18 cellular contexts compared by ENCODE assay signal in genomic region chr5:12320331-12320730, GRCh38.
"Had no signal": no experiment of that assay in that cellular context is flagged by ENCODE, and none has a peak within 500 bp of the region (broad histone marks: within the 10 kb centered on the region; RNA-seq: fewer than 3 reads in every experiment).

No MANE protein-coding gene starts in this region.

- DNase-seq: colonic mucosa; dermis blood vessel endothelial cell; erythroblast; immature natural killer cell; kidney; left cardiac atrium; left ventricle myocardium superior; mesendoderm; naive thymus-derived CD4-positive, alpha-beta T cell; nephron progenitor cell; right cardiac atrium; stimulated activated CD4-positive, alpha-beta T cell treated with anti-CD3 and anti-CD28 coated beads, Interleukin-4, amount 100 ng/mL, for 1 hour; tibial artery had no signal

- H3K9me3 ChIP-seq: colonic mucosa, neutrophil, tibial artery had no signal

- H3K4me3 ChIP-seq: colonic mucosa, lung, smooth muscle cell, tibial artery had no signal

- H3K4me2 ChIP-seq: smooth muscle cell had no signal

- H3K27ac ChIP-seq: colonic mucosa, foreskin keratinocyte, neutrophil, tibial artery had no signal

- ATAC-seq: foreskin keratinocyte; left cardiac atrium; left ventricle myocardium superior; naive thymus-derived CD4-positive, alpha-beta T cell; right cardiac atrium; stimulated activated memory B cell treated with anti-CD40 and anti-IgM and Interleukin-4, amounts not matched to agents 10 μg/mL and 1 μg/mL and 100 μg/mL, for 72 hours had no signal

- H3K27me3 ChIP-seq: colonic mucosa, foreskin keratinocyte, neutrophil, tibial artery had no signal

- H3K36me3 ChIP-seq: colonic mucosa, neutrophil, tibial artery had no signal

- H3K4me1 ChIP-seq: colonic mucosa, tibial artery had no signal
